ENCODE assay signal across 8 cellular contexts in genomic region chrX:119605398-119605738, GRCh38. TPM values are rescaled to one million over a fixed set of nuclear protein-coding genes. Genes with fewer than 3 reads are reported as not detected.
DNase-seq lines count a peak whose midpoint lies in the region; ATAC-seq and TF ChIP-seq lines count a peak whose summit lies in the region.

No MANE protein-coding gene starts in this region.

- no peaks in the 10 kb centered on the region for H3K9me3 ChIP-seq in ovary

- no peaks in the 10 kb centered on the region for H3K36me3 ChIP-seq in ovary

- H3K27ac ChIP-seq in ovary, result peak overlapping the region; percentile 87 to 89

- POLR2A ChIA-PET in activated CD4-positive, alpha-beta memory T cell treated with anti-CD3 and anti-CD28 coated beads, Interleukin-2, amount 10 ng/mL, durations not matched to agents 7 days and 5 days (lab: Charles Lee), result interaction anchor here (0.6 to 3.2 kb wide), 18 partner anchors 16 to 247 kb away, joined by 3 to 22 read pairs (median 5); partner anchors contain the start of genes RPL39, SEPTIN6, SLC25A5 and UPF3B

- peaks cover 10% of the 10 kb centered on the region for H3K36me3 Mint-ChIP-seq in activated CD4-positive, alpha-beta memory T cell treated with anti-CD3 and anti-CD28 coated beads, Interleukin-2, amount 10 ng/mL, durations not matched to agents 7 days and 5 days (ENCODE audit: low read depth)

- peak overlapping the region; percentile 92 for H3K4me3 Mint-ChIP-seq in activated CD4-positive, alpha-beta memory T cell treated with anti-CD3 and anti-CD28 coated beads, Interleukin-2, amount 10 ng/mL, durations not matched to agents 7 days and 5 days

- intact Hi-C loops in ovary (cut with DNase I), result no loop called here

- no peaks in the 10 kb centered on the region for H3K9me3 Mint-ChIP-seq in activated CD4-positive, alpha-beta memory T cell treated with anti-CD3 and anti-CD28 coated beads, Interleukin-2, amount 10 ng/mL, durations not matched to agents 7 days and 5 days

- peak overlapping the region; percentile 43 for H3K4me3 ChIP-seq in ovary

- 32 to 38% (median 36%) methylated on average over 15 of the region's 15 CpGs for WGBS in ovary, 3 donors

- peak; percentile 19 for ATAC-seq in HG03196 (IDR thresholded peaks at IDR 0.05; ENCODE audit: unreplicated experiment)
- no peak for ATAC-seq in GM18873 (IDR thresholded peaks at IDR 0.05; ENCODE audit: low FRiP score, unreplicated experiment)

- H3K27me3 ChIP-seq in ovary, result no peaks in the 10 kb centered on the region

- no peak for TF ChIP-seq EP300 in ovary (IDR thresholded peaks at IDR 0.05)

- TF ChIP-seq CTCF in GM10266 (IDR thresholded peaks at IDR 0.05; ENCODE audit: control insufficient read depth, insufficient read depth, low read depth, missing control alignments) (no peak), ovary (IDR thresholded peaks at IDR 0.05) (no peak)

- H3K27me3 Mint-ChIP-seq in activated CD4-positive, alpha-beta memory T cell treated with anti-CD3 and anti-CD28 coated beads, Interleukin-2, amount 10 ng/mL, durations not matched to agents 7 days and 5 days, result peaks cover 9% of the 10 kb centered on the region

- CTCF ChIA-PET in activated CD4-positive, alpha-beta memory T cell treated with anti-CD3 and anti-CD28 coated beads, Interleukin-2, amount 10 ng/mL, durations not matched to agents 7 days and 5 days (lab: Charles Lee), result interaction anchor here (0.7 to 3.6 kb wide), 4 partner anchors 90 to 150 kb away, joined by 3 to 17 read pairs (median 4); no protein-coding TSS in a partner anchor

- no peaks in the 10 kb centered on the region for H3K4me1 ChIP-seq in ovary (ENCODE audit: insufficient read depth)

- TF ChIP-seq POLR2A in ovary (IDR thresholded peaks at IDR 0.05), result no peak

- DNase-seq in GM10266 (ENCODE audit: extremely low spot score) (peak; percentile 9), germinal center (ENCODE audit: low spot score) (peak; percentile 12), ovary (peak in 4 of 5 donors; percentile 19 to 39 (median 30)), midbrain (lab: John Stamatoyannopoulos, UW) (no peak), MV-4-11 (lab: John Stamatoyannopoulos, UW) (no peak)
- DNase-seq in activated CD4-positive, alpha-beta memory T cell treated with anti-CD3 and anti-CD28 coated beads, Interleukin-2, amount 10 ng/mL, durations not matched to agents 7 days and 5 days, result peak; percentile 22

- peak overlapping the region; percentile 83 for H3K27ac Mint-ChIP-seq in activated CD4-positive, alpha-beta memory T cell treated with anti-CD3 and anti-CD28 coated beads, Interleukin-2, amount 10 ng/mL, durations not matched to agents 7 days and 5 days

- peaks cover 42% of the 10 kb centered on the region for H3K4me1 Mint-ChIP-seq in activated CD4-positive, alpha-beta memory T cell treated with anti-CD3 and anti-CD28 coated beads, Interleukin-2, amount 10 ng/mL, durations not matched to agents 7 days and 5 days

RNA-seq across cellular contexts. Expression of gene NKRF, which starts 0.9 kb away (rescaled TPM):
- 10 to 100 TPM; 13.8 to 14.7 TPM for total RNA-seq in activated CD4-positive, alpha-beta memory T cell treated with anti-CD3 and anti-CD28 coated beads, Interleukin-2, amount 10 ng/mL, durations not matched to agents 7 days and 5 days
- 10 to 100 TPM in 3 of 7 donors, 1 to 10 TPM in 4; 7.5 to 12.5 (median 9.5) TPM for total RNA-seq in ovary
- polyA plus RNA-seq in ovary, result 10 to 100 TPM in 1 of 2 donors, 1 to 10 TPM in 1; 4.9 to 10.1 TPM

RNA-seq across cellular contexts. Expression of gene UBE2A, which starts 31.0 kb away (rescaled TPM):
- 10 to 100 TPM; 76.2 to 79.6 TPM for total RNA-seq in activated CD4-positive, alpha-beta memory T cell treated with anti-CD3 and anti-CD28 coated beads, Interleukin-2, amount 10 ng/mL, durations not matched to agents 7 days and 5 days
- 10 to 100 TPM; 25.0 to 40.1 (median 30.2) TPM for total RNA-seq in ovary
- polyA plus RNA-seq in ovary, result 10 to 100 TPM; 29.8 to 86.0 TPM

RNA-seq across cellular contexts. Expression of gene STEEP1, which starts 40.2 kb away (rescaled TPM):
- total RNA-seq in activated CD4-positive, alpha-beta memory T cell treated with anti-CD3 and anti-CD28 coated beads, Interleukin-2, amount 10 ng/mL, durations not matched to agents 7 days and 5 days, result 10 to 100 TPM; 17.7 to 17.9 TPM
- total RNA-seq in ovary, result 10 to 100 TPM; 18.9 to 27.3 (median 22.1) TPM
- polyA plus RNA-seq in ovary, result 10 to 100 TPM; 22.9 to 51.9 TPM

Comparison
In these comparisons a context has a peak if more than half of its experiments do, and no peak if none do; other contexts are left out.
1. DNase-seq: peak in GM10266 (single experiment), activated CD4-positive, alpha-beta memory T cell treated with anti-CD3 and anti-CD28 coated beads, Interleukin-2, amount 10 ng/mL, durations not matched to agents 7 days and 5 days (single experiment), germinal center (single experiment) and ovary (4 of 5); none in midbrain (single experiment) and MV-4-11 (single experiment).